Comparison of ENCODE assay signal across 12 cellular contexts in the genomic region with DNA sequence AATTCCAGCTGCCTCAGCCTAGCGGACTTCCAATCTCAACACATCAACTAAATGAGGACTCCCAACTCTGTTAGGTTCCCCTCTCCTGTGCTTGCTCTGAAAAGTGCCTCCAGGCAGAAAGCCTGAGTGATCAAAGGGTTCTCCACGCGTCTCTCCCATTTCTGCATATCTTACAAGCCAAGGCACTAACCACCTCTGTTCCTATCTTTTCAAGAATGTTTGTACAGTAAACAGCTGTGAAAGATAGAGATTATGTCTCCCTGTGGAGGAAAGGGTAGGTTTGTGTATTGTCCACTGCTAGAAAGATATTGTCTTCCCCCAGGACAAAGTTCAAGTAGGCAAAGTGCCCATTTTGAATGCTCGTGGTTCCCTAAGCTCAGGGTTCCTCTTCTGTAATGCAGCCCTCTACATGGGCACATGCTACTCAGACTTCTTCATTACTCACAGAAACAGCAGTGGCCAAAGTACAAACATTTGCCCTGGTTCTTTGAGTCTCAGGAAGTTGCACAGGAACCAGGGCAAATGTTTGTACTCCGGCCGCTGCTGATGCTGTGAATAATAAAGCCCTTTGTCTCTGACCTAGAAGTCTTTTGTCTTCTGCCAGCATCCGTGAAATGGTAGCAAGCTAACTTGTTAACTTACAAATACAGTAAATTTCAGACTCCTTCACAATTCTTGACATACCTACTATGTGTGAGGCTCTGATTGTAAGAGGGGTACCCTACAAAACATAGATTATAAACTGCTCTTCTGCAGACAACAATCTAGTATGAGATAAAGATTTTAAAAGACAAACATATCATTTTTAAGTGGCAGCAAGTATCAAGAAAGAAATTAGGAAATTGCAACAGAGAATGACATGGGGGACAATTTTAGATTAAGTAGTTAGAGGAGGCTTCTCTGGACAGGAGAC. TPM values are rescaled to one million over a fixed set of nuclear protein-coding genes. Genes with fewer than 3 reads are reported as not detected.
DNase-seq lines count a peak whose midpoint lies in the region; ATAC-seq, FAIRE-seq and TF ChIP-seq lines count a peak whose summit lies in the region.
"Had no signal": no experiment of that assay in that cellular context is flagged by ENCODE, and none has a peak within 500 bp of the region (broad histone marks: within the 10 kb centered on the region; RNA-seq: fewer than 3 reads in every experiment).

No MANE protein-coding gene starts in this region.

- H3K4me3 ChIP-seq in endothelial cell of umbilical vein (replicated peaks in 1 of 3; ENCODE audit: insufficient read depth in 1 of 3, low read depth in 1 of 3, low read length in 3 of 3) (no peak overlapping the region), mucosa of rectum (ENCODE audit: low read length in 2 of 2) (peak overlapping the region; percentile 20), esophagus squamous epithelium (no peak overlapping the region)
- H3K4me3 ChIP-seq: SK-N-MC had no signal

- peak overlapping the region; percentile 0 for H3K4me2 ChIP-seq in endothelial cell of umbilical vein (ENCODE audit: insufficient read depth, low read length)

- H3K9me3 ChIP-seq in endothelial cell of umbilical vein (replicated peaks; ENCODE audit: control insufficient read depth, insufficient read depth, low read length) (no peaks in the 10 kb centered on the region), mucosa of rectum (ENCODE audit: control insufficient read depth in 2 of 2, low read length in 2 of 2) (no peaks in the 10 kb centered on the region), esophagus squamous epithelium (no peaks in the 10 kb centered on the region)

- no peaks in the 10 kb centered on the region for H3K79me2 ChIP-seq in endothelial cell of umbilical vein (ENCODE audit: control insufficient read depth, insufficient read depth, low read length)

- FAIRE-seq in endothelial cell of umbilical vein (lab: Jason Lieb, UNC): peak; percentile 90

- TF ChIP-seq POLR2A in endothelial cell of umbilical vein (IDR thresholded peaks at IDR 0.05; ENCODE audit: low read depth, low read length) (no peak), esophagus squamous epithelium (IDR thresholded peaks at IDR 0.05) (no peak)

- H3K4me1 ChIP-seq in endothelial cell of umbilical vein (ENCODE audit: control insufficient read depth, extremely low read depth, insufficient read depth, low read length) (peaks cover 10% of the 10 kb centered on the region), mucosa of rectum (ENCODE audit: control insufficient read depth in 2 of 2, insufficient read depth in 2 of 2, low read length in 2 of 2) (peaks cover 12 to 19% of the 10 kb centered on the region in 2 donors), esophagus squamous epithelium (peaks cover 0 to 23% (median 3%) of the 10 kb centered on the region in 3 donors)

- BruUV-seq in endothelial cell of umbilical vein (replicated peaks; lab: Mats Ljungman, UMichigan): no TSS peak

- DNase-seq in CD1c-positive myeloid dendritic cell (ENCODE audit: extremely low spot score) (peak; percentile 80), NOMO-1 treated with DMSO at 0.1 percent for 48 hours (lab: John Stamatoyannopoulos, UW; ENCODE audit: unreplicated experiment) (peak; percentile 60), endothelial cell of umbilical vein (ENCODE audit: low read depth, low spot score) (peak; percentile 44), NCI-H1105 (lab: John Stamatoyannopoulos, UW) (no peak), activated T-cell treated with anti-CD3 and anti-CD28 coated beads for 4 hours (no peak), esophagus squamous epithelium (lab: John Stamatoyannopoulos, UW) (no peak)
- DNase-seq: activated CD8-positive, alpha-beta memory T cell treated with anti-CD3 and anti-CD28 coated beads, Interleukin-2, amount 50 U/mL, for 48 hours; CD4-positive, alpha-beta T cell; NCI-H1694 had no signal

- H3K27me3 ChIP-seq in endothelial cell of umbilical vein (ENCODE audit: control insufficient read depth in 2 of 2, insufficient read depth in 2 of 2, low read length in 2 of 2) (no peaks in the 10 kb centered on the region), mucosa of rectum (ENCODE audit: control insufficient read depth in 2 of 2, insufficient read depth in 2 of 2, low read length in 2 of 2) (no peaks in the 10 kb centered on the region), esophagus squamous epithelium (peaks cover 0 to 8% (median 0%) of the 10 kb centered on the region in 4 donors)

- POLR2A ChIA-PET in endothelial cell of umbilical vein (lab: Charles Lee): no interaction called here

- H3K36me3 ChIP-seq in endothelial cell of umbilical vein (ENCODE audit: control insufficient read depth in 2 of 2, extremely low read depth in 1 of 2, insufficient read depth in 2 of 2, low read length in 2 of 2): no peaks in the 10 kb centered on the region
- H3K36me3 ChIP-seq in mucosa of rectum (ENCODE audit: control insufficient read depth in 2 of 2, insufficient read depth in 2 of 2, low read length in 2 of 2): no peaks in the 10 kb centered on the region
- no peaks in the 10 kb centered on the region for H3K36me3 ChIP-seq in esophagus squamous epithelium

- ATAC-seq in GM18858 (IDR thresholded peaks at IDR 0.05; ENCODE audit: unreplicated experiment): no peak

- no peak overlapping the region for H3K27ac ChIP-seq in endothelial cell of umbilical vein (ENCODE audit: insufficient read depth, low read depth, low read length)
- peak overlapping the region; percentile 25 to 52 for H3K27ac ChIP-seq in mucosa of rectum (ENCODE audit: low read depth in 2 of 2, low read length in 2 of 2)
- peak overlapping the region in 1 of 4 donors; percentile 15 for H3K27ac ChIP-seq in esophagus squamous epithelium
- H3K27ac ChIP-seq: SK-N-MC had no signal

- no peak overlapping the region for H3K9ac ChIP-seq in endothelial cell of umbilical vein (replicated peaks; ENCODE audit: extremely low read depth, insufficient read depth, low read length)
- H3K9ac ChIP-seq in mucosa of rectum (ENCODE audit: low read depth in 1 of 2, low read length in 2 of 2): no peak overlapping the region

- no peaks in the 10 kb centered on the region for H4K20me1 ChIP-seq in endothelial cell of umbilical vein (replicated peaks; ENCODE audit: control insufficient read depth, extremely low read depth, insufficient read depth, low read length)

- dilution Hi-C loops in endothelial cell of umbilical vein (cut with MboI; ENCODE audit: extremely low pct_ligation_motif_present, low sequenced_read_pairs): loop anchor here (25.0 kb wide), 1 partner anchor 230 kb away; no protein-coding TSS in a partner anchor

- WGBS in esophagus squamous epithelium, 2 donors: 35% methylated on average over 7 of the region's 7 CpGs

- CTCF ChIA-PET in endothelial cell of umbilical vein (lab: Charles Lee): interaction anchor here (0.8 to 13.8 kb wide), 6 partner anchors 49 to 239 kb away, joined by 3 to 625 read pairs (median 187); no protein-coding TSS in a partner anchor

- H2AFZ ChIP-seq in endothelial cell of umbilical vein (ENCODE audit: low read depth, low read length): peak overlapping the region; percentile 10

- TF ChIP-seq CTCF in endothelial cell of umbilical vein (IDR thresholded peaks at IDR 0.05; ENCODE audit: extremely low read depth in 1 of 2, insufficient read depth in 1 of 2, low read depth in 1 of 2, low read length in 2 of 2): no peak
- no peak for TF ChIP-seq CTCF in esophagus squamous epithelium (IDR thresholded peaks at IDR 0.05)

- intact Hi-C loops in endothelial cell of umbilical vein (cut with micrococcal nuclease): no loop called here
- intact Hi-C loops in esophagus squamous epithelium (cut with DNase I): loop anchor here (10.0 kb wide), 2 partner anchors 232 to 272 kb away; a partner anchor contains a TSS

- H3K9me1 ChIP-seq in endothelial cell of umbilical vein (replicated peaks; ENCODE audit: control insufficient read depth, extremely low read depth, insufficient read depth, low read length): no peaks in the 10 kb centered on the region

TF ChIP-seq in endothelial cell of umbilical vein, 7 proteins besides CTCF, POLR2A, EP300 and RAD21:
- no peak for TF ChIP-seq JUN (IDR thresholded peaks at IDR 0.05; ENCODE audit: borderline replicate concordance, insufficient read depth, insufficient read length, low read depth)
- TF ChIP-seq MYC (IDR thresholded peaks at IDR 0.05; ENCODE audit: low read depth, low read length): no peak
- no peak for TF ChIP-seq EZH2 (IDR thresholded peaks at IDR 0.05; ENCODE audit: borderline replicate concordance, low read depth, low read length, severe bottlenecking)
- no peak for TF ChIP-seq GATA2 (IDR thresholded peaks at IDR 0.05; ENCODE audit: insufficient read depth, insufficient read length, low read depth, low read length)
- no peak for TF ChIP-seq FOS (IDR thresholded peaks at IDR 0.05; ENCODE audit: borderline replicate concordance, insufficient read depth, low read length)
- TF ChIP-seq POLR2AphosphoS5 (IDR thresholded peaks at IDR 0.05; ENCODE audit: insufficient read depth, low read depth, low read length): no peak
- TF ChIP-seq, protein P1, sequence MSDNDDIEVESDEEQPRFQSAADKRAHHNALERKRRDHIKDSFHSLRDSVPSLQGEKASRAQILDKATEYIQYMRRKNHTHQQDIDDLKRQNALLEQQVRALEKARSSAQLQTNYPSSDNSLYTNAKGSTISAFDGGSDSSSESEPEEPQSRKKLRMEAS (IDR thresholded peaks at IDR 0.05; ENCODE audit: insufficient read depth, insufficient read length): no peak

RNA-seq across cellular contexts. Expression of a gene that starts 44.5 kb away (rescaled TPM):
- 5.9 and 6.9 TPM in 2 replicates for total RNA-seq in endothelial cell of umbilical vein
- polyA plus RNA-seq in endothelial cell of umbilical vein: 3.0 and 4.1 TPM in 2 replicates
- 3.6 and 3.9 TPM in 2 replicates for polyA plus RNA-seq in endothelial cell of umbilical vein (2011; cell fraction: cytosol; rRNA removed)
- 11.0 and 16.8 TPM in 2 replicates for polyA plus RNA-seq in endothelial cell of umbilical vein (2011; cell fraction: nucleus; rRNA removed)
- polyA plus RNA-seq in endothelial cell of umbilical vein (2012): 2.4 and 4.7 TPM in 2 replicates
- 4.5 and 4.8 TPM in 2 replicates for polyA minus RNA-seq in endothelial cell of umbilical vein
- 31.0 TPM for polyA minus RNA-seq in endothelial cell of umbilical vein (2011; cell fraction: cytosol; rRNA and poly(A)+ RNA removed)
- 2.0 and 3.1 TPM in 2 replicates for polyA minus RNA-seq in endothelial cell of umbilical vein (2011; cell fraction: nucleus; rRNA and poly(A)+ RNA removed)
- total RNA-seq in esophagus squamous epithelium: 10 to 100 TPM in 1 of 4 donors, 1 to 10 TPM in 2, under 1 TPM in 1; 0.53 to 16.8 (median 6.4) TPM
- total RNA-seq: CD4-positive, alpha-beta T cell had no signal

Comparison
In these comparisons a context has a peak if more than half of its experiments do, and no peak if none do; other contexts are left out.
1. DNase-seq: peak in CD1c-positive myeloid dendritic cell (single experiment), NOMO-1 treated with DMSO at 0.1 percent for 48 hours (single experiment) and endothelial cell of umbilical vein (single experiment); none in NCI-H1105 (single experiment), activated T-cell treated with anti-CD3 and anti-CD28 coated beads for 4 hours (single experiment) and esophagus squamous epithelium (single experiment).
2. H3K4me3 ChIP-seq: peak in mucosa of rectum (2 of 2); none in endothelial cell of umbilical vein (0 of 3) and esophagus squamous epithelium (0 of 4).